ENCODE assay signal across 10 cellular contexts in the genomic region with DNA sequence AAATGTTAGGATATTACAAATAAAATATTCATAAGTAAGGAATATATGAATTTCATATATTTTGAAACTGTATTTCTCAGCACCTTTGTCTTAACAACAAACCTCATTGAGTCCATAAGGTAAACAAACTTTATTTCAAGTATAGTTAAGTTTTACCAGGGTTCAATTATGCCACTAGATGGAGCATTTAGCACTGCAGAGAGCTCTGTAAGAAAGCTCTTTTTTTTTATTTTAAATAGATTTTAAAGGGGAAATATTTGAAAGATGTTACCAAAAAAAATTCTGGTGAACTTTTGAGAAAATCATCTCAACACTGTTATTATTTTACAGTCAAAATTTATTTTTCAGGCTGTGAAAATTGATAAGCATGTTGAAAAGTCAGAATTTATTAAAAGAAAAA.
DNase-seq lines count a peak whose midpoint lies in the region; ATAC-seq, FAIRE-seq and TF ChIP-seq lines count a peak whose summit lies in the region.
"Had no signal": no experiment of that assay in that cellular context is flagged by ENCODE, and none has a peak within 500 bp of the region (broad histone marks: within the 10 kb centered on the region; RNA-seq: fewer than 3 reads in every experiment).

No MANE protein-coding gene starts in this region.

- H3K79me2 ChIP-seq in KMS-11 (ENCODE audit: insufficient read depth, low read depth): no peaks in the 10 kb centered on the region

- no peak overlapping the region for H3K4me3 ChIP-seq in KMS-11 (IDR thresholded peaks at IDR 0.05; ENCODE audit: insufficient read depth, low read depth, low read length)

- no peak overlapping the region for H3K9ac ChIP-seq in KMS-11

- H3K4me3 Mint-ChIP-seq in WTC11: no peak overlapping the region
- H3K4me3 Mint-ChIP-seq: activated naive CD4-positive, alpha-beta T cell treated with anti-CD3 and anti-CD28 coated beads, Interleukin-2, amount 50 U/mL, for 24 hours had no signal

- POLR2A ChIA-PET in WTC11 (lab: Charles Lee): no interaction called here

- TF ChIP-seq CTCF in KMS-11 (conservative IDR thresholded peaks at IDR 0.05; ENCODE audit: low read depth, low read length) (0 out of 2 replicates have a peak, but pooled peaks have one; percentile 25), WTC11 (IDR thresholded peaks at IDR 0.05) (no peak)

- FAIRE-seq in GM12892 (lab: Jason Lieb, UNC): no peak
- FAIRE-seq: keratinocyte had no signal

- DNase-seq in COLO829 (ENCODE audit: low spot score) (peak; percentile 13), WTC11 (ENCODE audit: low spot score) (no peak), kidney tubule cell (ENCODE audit: low spot score) (peak; percentile 5), C1 segment of cervical spinal cord (lab: John Stamatoyannopoulos, UW) (no peak), GM12892 (ENCODE audit: insufficient read length) (no peak), nucleus accumbens (lab: John Stamatoyannopoulos, UW) (no peak)

- no peaks in the 10 kb centered on the region for H3K36me3 ChIP-seq in KMS-11 (ENCODE audit: insufficient read depth)

- no peak overlapping the region for H3K27ac ChIP-seq in KMS-11

- ATAC-seq in WTC11: 0 out of 2 replicates have a peak, but pooled peaks have one; percentile 24
- no peak for ATAC-seq in HG02642 (IDR thresholded peaks at IDR 0.05; ENCODE audit: poor library complexity, unreplicated experiment)

- peaks cover 26% of the 10 kb centered on the region for H3K9me3 Mint-ChIP-seq in WTC11
- H3K9me3 Mint-ChIP-seq: activated naive CD4-positive, alpha-beta T cell treated with anti-CD3 and anti-CD28 coated beads, Interleukin-2, amount 50 U/mL, for 24 hours had no signal

- no peak overlapping the region for H3K27ac Mint-ChIP-seq in WTC11
- H3K27ac Mint-ChIP-seq: activated naive CD4-positive, alpha-beta T cell treated with anti-CD3 and anti-CD28 coated beads, Interleukin-2, amount 50 U/mL, for 24 hours had no signal

- peaks cover 13% of the 10 kb centered on the region for H3K36me3 Mint-ChIP-seq in WTC11
- H3K36me3 Mint-ChIP-seq: activated naive CD4-positive, alpha-beta T cell treated with anti-CD3 and anti-CD28 coated beads, Interleukin-2, amount 50 U/mL, for 24 hours had no signal

- no peaks in the 10 kb centered on the region for H3K27me3 ChIP-seq in KMS-11 (ENCODE audit: insufficient read depth, low read depth)

- H3K4me1 Mint-ChIP-seq in WTC11: peaks cover 8% of the 10 kb centered on the region
- H3K4me1 Mint-ChIP-seq: activated naive CD4-positive, alpha-beta T cell treated with anti-CD3 and anti-CD28 coated beads, Interleukin-2, amount 50 U/mL, for 24 hours had no signal

- no peak overlapping the region for H3K4me2 ChIP-seq in KMS-11

- no peaks in the 10 kb centered on the region for H3K4me1 ChIP-seq in KMS-11 (ENCODE audit: low read depth, poor library complexity, severe bottlenecking)

- no peak for TF ChIP-seq POLR2A in GM12892 (IDR thresholded peaks at IDR 0.05; ENCODE audit: low read depth, low read length)

- H4K20me1 ChIP-seq in KMS-11 (ENCODE audit: insufficient read depth): no peaks in the 10 kb centered on the region

- H3K27me3 Mint-ChIP-seq in WTC11 (ENCODE audit: low read depth): no peaks in the 10 kb centered on the region
- H3K27me3 Mint-ChIP-seq: activated naive CD4-positive, alpha-beta T cell treated with anti-CD3 and anti-CD28 coated beads, Interleukin-2, amount 50 U/mL, for 24 hours had no signal

- H2AFZ ChIP-seq in KMS-11 (ENCODE audit: low read depth): no peak overlapping the region

- CTCF ChIA-PET in WTC11 (lab: Charles Lee): interaction anchor here (1.0 kb wide), 1 partner anchor 40 kb away, joined by 3 read pairs; no protein-coding TSS in a partner anchor

TF ChIP-seq in WTC11, 78 proteins besides CTCF, POLR2A, EP300 and RAD21:
- TF ChIP-seq NFATC4 (CRISPR knock-in tag; IDR thresholded peaks at IDR 0.05) (no peak), ETV6 (CRISPR knock-in tag; IDR thresholded peaks at IDR 0.05) (no peak), CREM (CRISPR knock-in tag; IDR thresholded peaks at IDR 0.05) (no peak), OVOL2 (CRISPR knock-in tag; IDR thresholded peaks at IDR 0.05; ENCODE audit: borderline replicate concordance) (no peak), TP53 (CRISPR knock-in tag; IDR thresholded peaks at IDR 0.05) (no peak), KAT7 (CRISPR knock-in tag; IDR thresholded peaks at IDR 0.05; ENCODE audit: borderline replicate concordance) (no peak), GABPB1 (CRISPR knock-in tag; IDR thresholded peaks at IDR 0.05) (no peak), ZNF423 (CRISPR knock-in tag; IDR thresholded peaks at IDR 0.05) (no peak), TEAD4 (CRISPR knock-in tag; IDR thresholded peaks at IDR 0.05) (no peak), RELA (CRISPR knock-in tag; IDR thresholded peaks at IDR 0.05; ENCODE audit: borderline replicate concordance) (no peak)
- TF ChIP-seq, protein P1, sequence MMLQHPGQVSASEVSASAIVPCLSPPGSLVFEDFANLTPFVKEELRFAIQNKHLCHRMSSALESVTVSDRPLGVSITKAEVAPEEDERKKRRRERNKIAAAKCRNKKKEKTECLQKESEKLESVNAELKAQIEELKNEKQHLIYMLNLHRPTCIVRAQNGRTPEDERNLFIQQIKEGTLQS (CRISPR knock-in tag; conservative IDR thresholded peaks at IDR 0.05): no peak
- TF ChIP-seq, protein P2, sequence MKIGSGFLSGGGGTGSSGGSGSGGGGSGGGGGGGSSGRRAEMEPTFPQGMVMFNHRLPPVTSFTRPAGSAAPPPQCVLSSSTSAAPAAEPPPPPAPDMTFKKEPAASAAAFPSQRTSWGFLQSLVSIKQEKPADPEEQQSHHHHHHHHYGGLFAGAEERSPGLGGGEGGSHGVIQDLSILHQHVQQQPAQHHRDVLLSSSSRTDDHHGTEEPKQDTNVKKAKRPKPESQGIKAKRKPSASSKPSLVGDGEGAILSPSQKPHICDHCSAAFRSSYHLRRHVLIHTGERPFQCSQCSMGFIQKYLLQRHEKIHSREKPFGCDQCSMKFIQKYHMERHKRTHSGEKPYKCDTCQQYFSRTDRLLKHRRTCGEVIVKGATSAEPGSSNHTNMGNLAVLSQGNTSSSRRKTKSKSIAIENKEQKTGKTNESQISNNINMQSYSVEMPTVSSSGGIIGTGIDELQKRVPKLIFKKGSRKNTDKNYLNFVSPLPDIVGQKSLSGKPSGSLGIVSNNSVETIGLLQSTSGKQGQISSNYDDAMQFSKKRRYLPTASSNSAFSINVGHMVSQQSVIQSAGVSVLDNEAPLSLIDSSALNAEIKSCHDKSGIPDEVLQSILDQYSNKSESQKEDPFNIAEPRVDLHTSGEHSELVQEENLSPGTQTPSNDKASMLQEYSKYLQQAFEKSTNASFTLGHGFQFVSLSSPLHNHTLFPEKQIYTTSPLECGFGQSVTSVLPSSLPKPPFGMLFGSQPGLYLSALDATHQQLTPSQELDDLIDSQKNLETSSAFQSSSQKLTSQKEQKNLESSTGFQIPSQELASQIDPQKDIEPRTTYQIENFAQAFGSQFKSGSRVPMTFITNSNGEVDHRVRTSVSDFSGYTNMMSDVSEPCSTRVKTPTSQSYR (CRISPR knock-in tag; IDR thresholded peaks at IDR 0.05): no peak
- TF ChIP-seq, protein P3, sequence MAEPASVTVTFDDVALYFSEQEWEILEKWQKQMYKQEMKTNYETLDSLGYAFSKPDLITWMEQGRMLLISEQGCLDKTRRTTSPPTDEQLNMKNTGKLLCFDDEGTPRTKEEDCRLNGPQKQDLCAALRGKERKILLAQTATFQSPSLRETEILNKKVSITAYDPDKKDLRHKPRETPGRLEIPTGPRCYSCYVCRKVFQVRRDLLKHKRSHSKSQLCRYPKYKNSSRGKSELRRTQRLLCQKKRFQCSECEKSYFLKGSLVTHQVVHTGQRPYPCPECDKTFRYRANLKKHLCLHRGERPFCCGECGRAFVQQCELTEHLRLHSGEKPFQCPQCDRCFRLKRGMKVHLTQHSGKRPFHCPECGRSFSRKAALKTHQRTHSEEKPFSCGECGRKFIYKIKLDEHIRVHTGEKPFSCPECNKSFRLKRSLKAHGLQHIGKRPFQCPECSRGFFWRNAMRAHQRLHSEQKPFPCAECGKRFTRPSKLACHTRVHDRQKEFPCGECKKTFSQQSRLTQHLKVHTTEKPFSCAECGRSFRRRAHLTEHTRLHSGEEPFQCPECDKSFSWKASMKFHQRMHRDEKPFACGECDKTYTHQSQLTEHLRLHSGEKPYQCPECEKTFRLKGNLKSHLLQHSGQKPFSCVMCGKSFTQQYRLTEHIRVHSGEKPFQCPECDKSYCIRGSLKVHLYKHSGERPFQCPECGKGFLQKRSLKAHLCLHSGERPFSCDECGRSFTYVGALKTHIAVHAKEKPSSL (CRISPR knock-in tag; conservative IDR thresholded peaks at IDR 0.05): no peak
TF ChIP-seq in WTC11: peak in this region for 0.

Comparison
In these comparisons a context has a peak if more than half of its experiments do, and no peak if none do; other contexts are left out.
1. DNase-seq: peak in COLO829 (single experiment) and kidney tubule cell (single experiment); none in WTC11 (single experiment), C1 segment of cervical spinal cord (0 of 14), GM12892 (single experiment) and nucleus accumbens (0 of 56).